ENCODE assay signal across 27 cellular contexts in the genomic region with DNA sequence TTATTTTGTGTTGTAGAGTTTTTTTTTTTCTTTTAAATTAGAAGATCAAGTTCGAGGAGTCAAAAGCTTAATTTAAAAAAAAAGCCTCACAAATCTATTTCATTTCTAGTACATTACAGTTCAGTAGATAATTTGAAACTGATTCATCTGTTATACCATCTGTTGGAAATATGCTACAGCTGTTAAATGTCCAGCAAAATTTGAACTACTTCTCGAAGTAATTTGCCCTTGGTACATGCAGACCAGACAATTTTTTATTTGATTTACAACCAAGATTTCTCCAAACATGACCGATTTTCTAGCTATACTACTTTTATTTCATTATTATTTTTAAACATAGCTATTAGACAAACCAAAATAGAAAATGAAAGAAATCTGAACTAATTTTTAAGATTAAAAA.
"Had no signal": no experiment of that assay in that cellular context is flagged by ENCODE, and none has a peak within 500 bp of the region (broad histone marks: within the 10 kb centered on the region; RNA-seq: fewer than 3 reads in every experiment).

No MANE protein-coding gene starts in this region.

- H3K27me3 ChIP-seq: breast epithelium, Peyer's patch, SJSA1 had no signal

- H3K4me3 ChIP-seq: breast epithelium, K562, Peyer's patch, SJSA1 had no signal

- H3K4me1 ChIP-seq: breast epithelium, Peyer's patch, SJSA1 had no signal

- H3K36me3 ChIP-seq: breast epithelium, Peyer's patch, SJSA1 had no signal

- ATAC-seq: activated T-cell treated with anti-CD3 and anti-CD28 coated beads, Interleukin-2, amount 50 U/mL, for 72 hours; K562; T-cell had no signal

- DNase-seq: activated CD4-positive, alpha-beta memory T cell treated with anti-CD3 and anti-CD28 coated beads, Interleukin-2, amount 10 ng/mL, durations not matched to agents 7 days and 5 days; activated CD4-positive, alpha-beta T cell treated with anti-CD3 and anti-CD28 coated beads, Interleukin-2, amount 50 U/mL, for 1 hour; activated CD4-positive, CD25-positive, alpha-beta regulatory T cell; activated naive CD4-positive, alpha-beta T cell treated with anti-CD3 and anti-CD28 coated beads, Interleukin-2, amount 50 U/mL, for 16 hours; activated naive CD8-positive, alpha-beta T cell treated with anti-CD3 and anti-CD28 coated beads, Interleukin-2, amount 10 ng/mL, durations not matched to agents 7 days and 5 days; activated T-cell treated with anti-CD3 and anti-CD28 coated beads for 4 hours; activated T-cell treated with anti-CD3 and anti-CD28 coated beads, Interleukin-2, amount 50 U/mL, for 72 hours; aorta; cortex of kidney; Karpas-422; MM.1S; NCI-H1105; NCI-H1436; NCI-H187 treated with DMSO at 0.1 percent for 48 hours; NCI-H2081 treated with DMSO at 0.1 percent for 48 hours; NCI-H345; NCI-H526; NCI-H82; Peyer's patch; Right ventricle myocardium superior; T-cell; T-helper 2 cell; T1000 had no signal

- FAIRE-seq: K562, TTC549 had no signal

- H3K9me3 ChIP-seq: breast epithelium, Peyer's patch, SJSA1 had no signal
